In genomic region chr5:78345485-78345884, GRCh38 we compare ENCODE assay signal across 1 cellular context.
TF ChIP-seq lines count a peak whose summit lies in the region.

No MANE protein-coding gene starts in this region.

TF ChIP-seq in H1, 55 proteins besides CTCF, POLR2A, EP300 and RAD21:
- TF ChIP-seq ASH2L (IDR thresholded peaks at IDR 0.05; ENCODE audit: low read length) = no peak
- TF ChIP-seq PHF8 (conservative IDR thresholded peaks at IDR 0.05; ENCODE audit: low read depth, low read length) = no peak
- no peak for TF ChIP-seq RFX5 (IDR thresholded peaks at IDR 0.05; ENCODE audit: borderline replicate concordance, low read depth, low read length)
- TF ChIP-seq SIRT6 (IDR thresholded peaks at IDR 0.05; ENCODE audit: low read length) = no peak
- no peak for TF ChIP-seq SIX5 (IDR thresholded peaks at IDR 0.05; ENCODE audit: low read depth, low read length)
- no peak for TF ChIP-seq RBBP5 (IDR thresholded peaks at IDR 0.05; ENCODE audit: borderline replicate concordance, low read depth, low read length)
- TF ChIP-seq SP2 (IDR thresholded peaks at IDR 0.05; ENCODE audit: low read length) = no peak
- no peak for TF ChIP-seq SP1 (IDR thresholded peaks at IDR 0.05; ENCODE audit: low read depth, low read length)
- TF ChIP-seq SAP30 (IDR thresholded peaks at IDR 0.05; ENCODE audit: insufficient read depth, insufficient replicate concordance, low read length) = no peak
- no peak for TF ChIP-seq TEAD4 (IDR thresholded peaks at IDR 0.05; ENCODE audit: low read depth, low read length)
- no peak for TF ChIP-seq KDM5A (IDR thresholded peaks at IDR 0.05; ENCODE audit: low read length)
- TF ChIP-seq SRF (IDR thresholded peaks at IDR 0.05; ENCODE audit: low read depth, low read length) = no peak
- no peak for TF ChIP-seq MAFK (IDR thresholded peaks at IDR 0.05; ENCODE audit: low read depth, low read length)
- no peak for TF ChIP-seq GABPA (IDR thresholded peaks at IDR 0.05; ENCODE audit: borderline replicate concordance, insufficient read depth, low read length)
- no peak for TF ChIP-seq POU5F1 (IDR thresholded peaks at IDR 0.05; ENCODE audit: low read depth, low read length)
- no peak for TF ChIP-seq CREB1 (IDR thresholded peaks at IDR 0.05)
- no peak for TF ChIP-seq TAF1 (IDR thresholded peaks at IDR 0.05; ENCODE audit: low read depth, low read length)
- no peak for TF ChIP-seq EGR1 (IDR thresholded peaks at IDR 0.05; ENCODE audit: borderline replicate concordance, low read depth, low read length)
- TF ChIP-seq CHD1 (IDR thresholded peaks at IDR 0.05; ENCODE audit: low read depth, low read length) = no peak
